In the genomic region with DNA sequence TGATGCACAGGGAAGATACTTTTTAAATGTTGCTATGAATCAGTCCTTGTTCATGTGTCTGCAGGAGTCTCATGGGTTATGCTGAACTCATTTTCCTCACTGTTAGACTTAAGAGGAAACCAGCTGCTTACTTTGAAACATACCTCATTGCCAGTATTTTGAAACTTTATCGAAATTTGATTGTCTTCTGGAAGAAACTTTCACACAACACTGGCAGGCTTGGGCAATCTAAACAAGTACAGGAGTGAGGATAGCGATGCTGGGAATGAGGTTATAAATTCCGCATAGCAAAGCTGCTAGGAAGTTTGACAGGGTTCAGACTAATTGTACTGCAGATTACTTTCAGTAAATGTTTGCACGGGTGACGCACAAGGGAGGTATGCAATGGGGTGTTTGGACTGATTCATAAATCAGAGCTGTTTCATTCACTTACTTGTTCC, we compare ENCODE assay signal across 11 cellular contexts.
DNase-seq lines count a peak whose midpoint lies in the region; ATAC-seq lines count a peak whose summit lies in the region.
"Had no signal": no experiment of that assay in that cellular context is flagged by ENCODE, and none has a peak within 500 bp of the region (broad histone marks: within the 10 kb centered on the region; RNA-seq: fewer than 3 reads in every experiment).

No MANE protein-coding gene starts in this region.

- DNase-seq in ELF-1 (ENCODE audit: low read depth, low spot score) (peak; percentile 31), T1000 (lab: John Stamatoyannopoulos, UW) (peak; percentile 20), glomerular endothelial cell (ENCODE audit: extremely low read depth, low read depth, low spot score) (peak; percentile 48), pulmonary artery endothelial cell (ENCODE audit: low read depth, low spot score) (peak; percentile 55), left lobe of liver (ENCODE audit: low spot score) (no peak)
- no peak for DNase-seq in stimulated activated naive CD4-positive, alpha-beta T cell (lab: John Stamatoyannopoulos, UW)
- DNase-seq: activated gamma-delta T cell, immature natural killer cell, NCI-H1105 had no signal

- ATAC-seq in left lobe of liver (no peak), HG02981 (IDR thresholded peaks at IDR 0.05; ENCODE audit: unreplicated experiment) (no peak), HG02970 (IDR thresholded peaks at IDR 0.05; ENCODE audit: low FRiP score, unreplicated experiment) (no peak)

Comparison
In these comparisons a context has a peak if more than half of its experiments do, and no peak if none do; other contexts are left out.
1. DNase-seq: peak in ELF-1 (single experiment), T1000 (single experiment), glomerular endothelial cell (single experiment) and pulmonary artery endothelial cell (single experiment); none in left lobe of liver (single experiment) and stimulated activated naive CD4-positive, alpha-beta T cell (0 of 6).